12 cellular contexts compared by ENCODE assay signal in the genomic region with DNA sequence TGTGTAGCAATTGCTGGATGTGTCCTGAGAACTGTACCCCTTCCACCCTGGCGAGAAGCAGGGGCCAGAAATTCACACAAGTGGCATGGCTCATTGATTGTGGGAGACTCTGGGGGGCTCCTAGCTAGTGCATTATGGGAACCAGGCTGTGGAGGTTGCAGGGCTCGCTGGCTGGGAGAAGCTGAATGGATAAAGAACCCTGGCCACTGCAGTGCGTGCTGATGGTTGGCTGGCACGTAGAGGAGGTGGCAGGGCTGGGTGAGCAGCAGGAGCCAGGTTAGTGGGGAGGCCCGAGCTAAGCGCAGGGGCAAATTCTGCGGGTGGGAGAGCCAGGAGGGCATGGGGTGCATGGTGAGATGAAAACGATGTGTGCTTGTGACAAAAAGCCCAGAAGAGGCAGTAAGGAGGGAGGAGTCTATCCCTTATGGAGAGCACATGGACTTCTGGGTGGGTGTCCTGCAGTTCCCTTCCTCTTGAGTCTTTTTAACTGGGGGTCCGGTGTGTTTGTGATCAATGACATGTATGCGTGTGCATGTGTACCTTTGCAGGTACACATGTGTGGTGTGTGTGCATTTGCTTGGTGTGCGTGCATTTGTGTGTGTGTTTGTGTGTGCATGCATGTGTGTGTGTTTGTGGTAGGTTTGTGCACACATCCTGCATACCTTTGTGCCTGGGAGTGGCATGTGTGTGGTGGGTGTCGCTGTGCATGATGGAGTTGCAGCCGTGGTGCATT. TPM values are rescaled to one million over a fixed set of nuclear protein-coding genes. Genes with fewer than 3 reads are reported as not detected.
DNase-seq lines count a peak whose midpoint lies in the region; ATAC-seq, FAIRE-seq and TF ChIP-seq lines count a peak whose summit lies in the region.
"Had no signal": no experiment of that assay in that cellular context is flagged by ENCODE, and none has a peak within 500 bp of the region (broad histone marks: within the 10 kb centered on the region; RNA-seq: fewer than 3 reads in every experiment).

No MANE protein-coding gene starts in this region.

- peaks cover 0 to 60% (median 3%) of the 10 kb centered on the region in 3 donors for H3K36me3 Mint-ChIP-seq in CD8-positive, alpha-beta memory T cell
- no peaks in the 10 kb centered on the region for H3K36me3 Mint-ChIP-seq in neural crest cell (ENCODE audit: low read depth)

- 78% methylated on average over 13 of the region's 13 CpGs for whole genome bisulfite sequencing in K562 (ENCODE audit: insufficient coverage, low coverage, missing lambda C conversion rate)

- H3K9ac ChIP-seq in K562 (ENCODE audit: insufficient read depth in 1 of 2, low read depth in 2 of 2, low read length in 2 of 2) = peak overlapping the region in 1 of 2 experiments; percentile 86; a peak in 2 of 4 replicates

- ATAC-seq in K562 = no peak
- ATAC-seq: Right ventricle myocardium inferior had no signal

- peaks cover 86% of the 10 kb centered on the region for H3K79me2 ChIP-seq in K562 (ENCODE audit: control insufficient read depth, insufficient read depth, low read length)

- peaks cover 52% of the 10 kb centered on the region for H3K4me1 ChIP-seq in CD8-positive, alpha-beta memory T cell (ENCODE audit: insufficient read depth, low read length)
- peaks cover 13% of the 10 kb centered on the region for H3K4me1 ChIP-seq in HEK293 (ENCODE audit: control insufficient read depth, insufficient read depth, low read length)
- H3K4me1 ChIP-seq in K562 (replicated peaks in 1 of 2; ENCODE audit: control insufficient read depth in 2 of 2, insufficient read depth in 2 of 2, low read length in 2 of 2) = peaks cover 57 to 90% of the 10 kb centered on the region in 2 experiments

- H3K4me3 Mint-ChIP-seq in CD8-positive, alpha-beta memory T cell = peak overlapping the region; percentile 76 to 99 (median 97)
- peak overlapping the region; percentile 55 for H3K4me3 Mint-ChIP-seq in neural crest cell

- no peaks in the 10 kb centered on the region for H3K9me3 Mint-ChIP-seq in CD8-positive, alpha-beta memory T cell
- H3K9me3 Mint-ChIP-seq in neural crest cell = no peaks in the 10 kb centered on the region

- no peak for TF ChIP-seq RAD21 in K562 (CRISPR knock-in tag; conservative IDR thresholded peaks at IDR 0.05 in 1 of 2, IDR thresholded peaks at IDR 0.05 in 1 of 2)

- H2AFZ ChIP-seq in K562 (ENCODE audit: low read depth, low read length) = no peak overlapping the region

- H3K9me1 ChIP-seq in K562 (ENCODE audit: control insufficient read depth, insufficient read depth, low read length) = peaks cover 24% of the 10 kb centered on the region

- no peak for FAIRE-seq in K562 (lab: Jason Lieb, UNC)

- no peaks in the 10 kb centered on the region for H3K9me3 ChIP-seq in CD8-positive, alpha-beta memory T cell (ENCODE audit: low read length)
- H3K9me3 ChIP-seq in HEK293 (ENCODE audit: control insufficient read depth, insufficient read depth, low read depth, low read length) (no peaks in the 10 kb centered on the region), K562 (replicated peaks; ENCODE audit: control insufficient read depth, insufficient read depth, low read depth, low read length) (no peaks in the 10 kb centered on the region)

- H4K20me1 ChIP-seq in K562 (replicated peaks; ENCODE audit: control insufficient read depth, insufficient read depth, low read length) = peaks cover 68% of the 10 kb centered on the region

- CTCF ChIA-PET in CD8-positive, alpha-beta memory T cell (lab: Charles Lee) = interaction anchor here (1.2 to 2.4 kb wide), 4 partner anchors 13 to 23 kb away, joined by 3 to 17 read pairs (median 7); a partner anchor contains a TSS
- CTCF ChIA-PET in HEK293 (lab: Yijun Ruan, JAX) = interaction anchor here (0.6 to 1.9 kb wide), 5 partner anchors 13 to 144 kb away, joined by 3 to 23 read pairs (median 4); a partner anchor contains a TSS
- CTCF ChIA-PET in K562 (lab: Yijun Ruan, JAX; ENCODE audit: low intra/inter-chr PET ratio) = no interaction called here

- TF ChIP-seq CTCF in HEK293 (tag by site-specific recombination; IDR thresholded peaks at IDR 0.05) (no peak), K562 (IDR thresholded peaks at IDR 0.05 in 2 of 3, conservative IDR thresholded peaks at IDR 0.05 in 1 of 3; ENCODE audit: insufficient read depth in 2 of 3, low read depth in 1 of 3, low read length in 3 of 3) (no peak), neural crest cell (conservative IDR thresholded peaks at IDR 0.05) (no peak)

- H3K27me3 ChIP-seq in CD8-positive, alpha-beta memory T cell (ENCODE audit: insufficient read depth, low read length, poor library complexity, severe bottlenecking) = no peaks in the 10 kb centered on the region
- no peaks in the 10 kb centered on the region for H3K27me3 ChIP-seq in K562 (ENCODE audit: control insufficient read depth in 2 of 2, insufficient read depth in 2 of 2, low read length in 2 of 2)

- TF ChIP-seq EP300 in K562 (IDR thresholded peaks at IDR 0.05; ENCODE audit: low read length) = no peak

- H3K27me3 Mint-ChIP-seq in CD8-positive, alpha-beta memory T cell = peaks cover 0 to 4% of the 10 kb centered on the region in 2 donors
- H3K27me3 Mint-ChIP-seq in neural crest cell (ENCODE audit: low read depth) = peaks cover 8% of the 10 kb centered on the region

- BruUV-seq in K562 (replicated peaks; lab: Mats Ljungman, UMichigan) = no TSS peak

- no peak overlapping the region for H3K27ac ChIP-seq in CD8-positive, alpha-beta memory T cell (ENCODE audit: low read depth, low read length)
- 0 out of 2 replicates have a peak overlapping the region, but pooled peaks have one; percentile 2 for H3K27ac ChIP-seq in HEK293 (ENCODE audit: extremely low read depth, low read depth, low read length)
- no peak overlapping the region for H3K27ac ChIP-seq in K562 (ENCODE audit: extremely low read depth, low read depth, low read length)

- POLR2A ChIA-PET in CD8-positive, alpha-beta memory T cell (lab: Charles Lee) = interaction anchor here (1.1 to 7.8 kb wide), 3 partner anchors 8 to 22 kb away, joined by 3 to 69 read pairs (median 3); a partner anchor contains a TSS
- POLR2A ChIA-PET in HEK293 (lab: Yijun Ruan, JAX) (interaction anchor here (1.2 to 3.7 kb wide), 2 partner anchors 21 to 32 kb away, joined by 3 to 22 read pairs; a partner anchor contains a TSS), K562 (lab: Yijun Ruan, JAX) (interaction anchor here (0.6 to 6.0 kb wide), 10 partner anchors 8 to 314 kb away, joined by 3 to 47 read pairs (median 3); a partner anchor contains a TSS)

- peak overlapping the region; percentile 59 to 100 (median 88) for H3K27ac Mint-ChIP-seq in CD8-positive, alpha-beta memory T cell
- H3K27ac Mint-ChIP-seq in neural crest cell (ENCODE audit: unreplicated experiment) = peak overlapping the region; percentile 57

- H3K4me1 Mint-ChIP-seq in CD8-positive, alpha-beta memory T cell = peaks cover 41 to 54% (median 44%) of the 10 kb centered on the region in 3 donors
- H3K4me1 Mint-ChIP-seq in neural crest cell = peaks cover 17% of the 10 kb centered on the region

- H3K4me3 ChIP-seq in CD8-positive, alpha-beta memory T cell (ENCODE audit: low read length) = no peak overlapping the region
- H3K4me3 ChIP-seq in HEK293 (ENCODE audit: low read depth, low read length) (no peak overlapping the region), K562 (no peak overlapping the region)
- H3K4me3 ChIP-seq: smooth muscle cell had no signal

- peaks cover 35% of the 10 kb centered on the region for H3K36me3 ChIP-seq in CD8-positive, alpha-beta memory T cell (ENCODE audit: insufficient read depth, low read length)
- H3K36me3 ChIP-seq in HEK293 (ENCODE audit: control insufficient read depth in 2 of 2, insufficient read depth in 1 of 2, low read length in 2 of 2) (peaks cover 0 to 49% of the 10 kb centered on the region in 2 experiments; a peak in 1 of 3 replicates), K562 (ENCODE audit: control insufficient read depth, insufficient read depth, low read length) (peaks cover 53% of the 10 kb centered on the region; the same call in 2 of the 3 replicates)

- intact Hi-C loops in K562 (cut with micrococcal nuclease) = no loop called here

- peak overlapping the region; percentile 74 for H3K4me2 ChIP-seq in K562 (ENCODE audit: insufficient read depth, low read length)
- H3K4me2 ChIP-seq: smooth muscle cell had no signal

- in situ Hi-C loops in K562 (cut with MboI) = no loop called here

- no peak for DNase-seq in CD8-positive, alpha-beta memory T cell
- DNase-seq in K562 (ENCODE audit: extremely low read depth in 1 of 4, low spot score in 3 of 4) = no peak
- no peak for DNase-seq in neural crest cell (ENCODE audit: low read depth, low spot score)
- no peak for DNase-seq in NCI-H226
- no peak for DNase-seq in T1000 (lab: John Stamatoyannopoulos, UW)
- no peak for DNase-seq in inferior parietal cortex (ENCODE audit: extremely low spot score)
- DNase-seq: activated CD4-positive, CD25-positive, alpha-beta regulatory T cell treated with anti-CD3 and anti-CD28 coated beads, Interleukin-2, amount 50 U/mL, for 72 hours; midbrain; NCI-H446 had no signal

- TF ChIP-seq POLR2A in K562 (conservative IDR thresholded peaks at IDR 0.05) = no peak

RNA-seq across cellular contexts. Expression of a gene that starts 3.6 kb away (rescaled TPM):
- total RNA-seq in CD8-positive, alpha-beta memory T cell = 100 to 1,000 TPM; 222 to 245 TPM
- 467 TPM for polyA plus RNA-seq in CD8-positive, alpha-beta memory T cell
- total RNA-seq in K562 (2011; cell fraction: chromatin; rRNA removed; ENCODE audit: low replicate concordance) = 206 and 587 TPM in 2 replicates
- total RNA-seq in K562 (2011; cell fraction: nucleolus; rRNA removed) = 479 and 565 TPM in 2 replicates
- 351 and 369 TPM in 2 replicates for total RNA-seq in K562 (2011; cell fraction: nucleoplasm; rRNA removed)
- 331 and 360 TPM in 2 replicates for total RNA-seq in K562 (2014; rRNA removed)
- 31.6 and 42.7 TPM in 2 replicates for total RNA-seq in K562 (2014; rRNA removed; fragmentation: Illumina TruSeq; extraction: Trizol)
- total RNA-seq in K562 (2015; rRNA removed; fragmentation: Illumina TruSeq; extraction: Trizol) = 129 and 132 TPM in 2 replicates
- total RNA-seq in K562 (2021) = 228 and 233 TPM in 2 replicates
- polyA plus RNA-seq in K562 (2011; rRNA removed) = 192 and 244 TPM in 2 replicates
- polyA plus RNA-seq in K562 (2011; cell fraction: cytosol; rRNA removed) = 357 and 647 TPM in 2 replicates
- polyA plus RNA-seq in K562 (2011; cell fraction: nucleus; rRNA removed) = 690 and 902 TPM in 2 replicates
- 198 and 243 TPM in 2 replicates for polyA plus RNA-seq in K562 (2012)
- 44.3 and 143 TPM in 2 replicates for polyA plus RNA-seq in K562 (2014; fragmentation: Illumina TruSeq; extraction: Trizol)
- 10 to 100 TPM in 1 of 2 experiments, 1 to 10 TPM in 1; 7.0 to 18.1 TPM for polyA plus RNA-seq in K562 (2014; fragmentation: Nextera tagmentation; extraction: Ambion mirVana)
- 285 and 338 TPM in 2 replicates for polyA plus RNA-seq in K562 (2014; rRNA removed)
- 38.4 and 72.5 TPM in 2 replicates for polyA minus RNA-seq in K562 (2011; rRNA and poly(A)+ RNA removed)
- 79.7 and 95.8 TPM in 2 replicates for polyA minus RNA-seq in K562 (2011; cell fraction: cytosol; rRNA and poly(A)+ RNA removed)
- 159 and 171 TPM in 2 replicates for polyA minus RNA-seq in K562 (2011; cell fraction: nucleus; rRNA and poly(A)+ RNA removed)
- 114 and 115 TPM in 2 replicates for total RNA-seq in neural crest cell

RNA-seq across cellular contexts. Expression of a gene that starts 6.1 kb away (rescaled TPM):
- 1 to 10 TPM in 1 of 2 experiments, under 1 TPM in 1; 0.57 to 1.1 TPM for total RNA-seq in CD8-positive, alpha-beta memory T cell
- not detected for polyA plus RNA-seq in CD8-positive, alpha-beta memory T cell
- total RNA-seq in K562 (2011; cell fraction: chromatin; rRNA removed; ENCODE audit: low replicate concordance) = 0.53 and 1.4 TPM in 2 replicates
- 1.2 and 2.2 TPM in 2 replicates for total RNA-seq in K562 (2011; cell fraction: nucleolus; rRNA removed)
- total RNA-seq in K562 (2011; cell fraction: nucleoplasm; rRNA removed) = 0.59 and 0.69 TPM in 2 replicates
- 0.32 and 0.86 TPM in 2 replicates for total RNA-seq in K562 (2014; rRNA removed)
- total RNA-seq in K562 (2014; rRNA removed; fragmentation: Illumina TruSeq; extraction: Trizol) = 0.11 and 0.16 TPM in 2 replicates
- total RNA-seq in K562 (2015; rRNA removed; fragmentation: Illumina TruSeq; extraction: Trizol) = 0.11 and 0.22 TPM in 2 replicates
- 0.62 and 0.69 TPM in 2 replicates for total RNA-seq in K562 (2021)
- polyA plus RNA-seq in K562 (2011; rRNA removed) = 0.08 and 0.20 TPM in 2 replicates
- polyA plus RNA-seq in K562 (2011; cell fraction: cytosol; rRNA removed) = 0.10 and 0.61 TPM in 2 replicates
- 0.29 and 1.1 TPM in 2 replicates for polyA plus RNA-seq in K562 (2011; cell fraction: nucleus; rRNA removed)
- polyA plus RNA-seq in K562 (2012) = 0.39 and 0.47 TPM in 2 replicates
- 0.06 and 0.12 TPM in 2 replicates for polyA plus RNA-seq in K562 (2014; fragmentation: Illumina TruSeq; extraction: Trizol)
- polyA plus RNA-seq in K562 (2014; fragmentation: Nextera tagmentation; extraction: Ambion mirVana) = not detected
- polyA plus RNA-seq in K562 (2014; rRNA removed) = 0.03 and 0.36 TPM in 2 replicates
- polyA minus RNA-seq in K562 (2011; rRNA and poly(A)+ RNA removed) = 0.09 and 0.18 TPM in 2 replicates
- polyA minus RNA-seq in K562 (2011; cell fraction: cytosol; rRNA and poly(A)+ RNA removed) = 0.57 TPM in 1 of 2 replicates, not detected in the other
- 0.40 and 0.44 TPM in 2 replicates for polyA minus RNA-seq in K562 (2011; cell fraction: nucleus; rRNA and poly(A)+ RNA removed)
- total RNA-seq in neural crest cell = 0.65 and 0.68 TPM in 2 replicates
- total RNA-seq: smooth muscle cell had no signal

RNA-seq across cellular contexts. Expression of a gene that starts 22.0 kb away (rescaled TPM):
- total RNA-seq in CD8-positive, alpha-beta memory T cell = 10 to 100 TPM; 12.6 to 13.6 TPM
- 5.4 TPM for polyA plus RNA-seq in CD8-positive, alpha-beta memory T cell
- total RNA-seq in K562 (2011; cell fraction: chromatin; rRNA removed; ENCODE audit: low replicate concordance) = 6.2 and 10.7 TPM in 2 replicates
- 8.3 and 8.9 TPM in 2 replicates for total RNA-seq in K562 (2011; cell fraction: nucleolus; rRNA removed)
- 6.8 and 8.3 TPM in 2 replicates for total RNA-seq in K562 (2011; cell fraction: nucleoplasm; rRNA removed)
- 9.0 and 16.8 TPM in 2 replicates for total RNA-seq in K562 (2014; rRNA removed)
- 1.8 and 1.9 TPM in 2 replicates for total RNA-seq in K562 (2014; rRNA removed; fragmentation: Illumina TruSeq; extraction: Trizol)
- 2.9 and 4.1 TPM in 2 replicates for total RNA-seq in K562 (2015; rRNA removed; fragmentation: Illumina TruSeq; extraction: Trizol)
- 14.1 and 15.5 TPM in 2 replicates for total RNA-seq in K562 (2021)
- polyA plus RNA-seq in K562 (2011; rRNA removed) = 2.7 and 5.6 TPM in 2 replicates
- polyA plus RNA-seq in K562 (2011; cell fraction: cytosol; rRNA removed) = 4.2 and 11.4 TPM in 2 replicates
- 4.0 and 5.9 TPM in 2 replicates for polyA plus RNA-seq in K562 (2011; cell fraction: nucleus; rRNA removed)
- 4.8 and 6.7 TPM in 2 replicates for polyA plus RNA-seq in K562 (2012)
- polyA plus RNA-seq in K562 (2014; fragmentation: Illumina TruSeq; extraction: Trizol) = 1.9 and 5.9 TPM in 2 replicates
- polyA plus RNA-seq in K562 (2014; fragmentation: Nextera tagmentation; extraction: Ambion mirVana) = 1 to 10 TPM in 1 of 2 experiments, under 1 TPM in 1; 0.77 to 1.0 TPM
- 6.9 and 9.0 TPM in 2 replicates for polyA plus RNA-seq in K562 (2014; rRNA removed)
- polyA minus RNA-seq in K562 (2011; rRNA and poly(A)+ RNA removed) = 1.9 and 2.1 TPM in 2 replicates
- polyA minus RNA-seq in K562 (2011; cell fraction: cytosol; rRNA and poly(A)+ RNA removed) = 7.1 and 8.0 TPM in 2 replicates
- 3.4 and 3.7 TPM in 2 replicates for polyA minus RNA-seq in K562 (2011; cell fraction: nucleus; rRNA and poly(A)+ RNA removed)
- 8.3 and 10.4 TPM in 2 replicates for total RNA-seq in neural crest cell

RNA-seq across cellular contexts. Expression of a gene that starts 34.5 kb away (rescaled TPM):
- 10 to 100 TPM; 70.0 to 71.8 TPM for total RNA-seq in CD8-positive, alpha-beta memory T cell
- polyA plus RNA-seq in CD8-positive, alpha-beta memory T cell = 146 TPM
- total RNA-seq in K562 (2011; cell fraction: chromatin; rRNA removed; ENCODE audit: low replicate concordance) = 49.1 and 124 TPM in 2 replicates
- total RNA-seq in K562 (2011; cell fraction: nucleolus; rRNA removed) = 125 and 127 TPM in 2 replicates
- total RNA-seq in K562 (2011; cell fraction: nucleoplasm; rRNA removed) = 91.0 and 99.2 TPM in 2 replicates
- total RNA-seq in K562 (2014; rRNA removed) = 228 and 230 TPM in 2 replicates
- total RNA-seq in K562 (2014; rRNA removed; fragmentation: Illumina TruSeq; extraction: Trizol) = 26.7 and 47.2 TPM in 2 replicates
- total RNA-seq in K562 (2015; rRNA removed; fragmentation: Illumina TruSeq; extraction: Trizol) = 83.8 and 90.1 TPM in 2 replicates
- 112 and 120 TPM in 2 replicates for total RNA-seq in K562 (2021)
- polyA plus RNA-seq in K562 (2011; rRNA removed) = 65.9 and 115 TPM in 2 replicates
- polyA plus RNA-seq in K562 (2011; cell fraction: cytosol; rRNA removed) = 142 and 334 TPM in 2 replicates
- polyA plus RNA-seq in K562 (2011; cell fraction: nucleus; rRNA removed) = 277 and 406 TPM in 2 replicates
- polyA plus RNA-seq in K562 (2012) = 90.3 and 111 TPM in 2 replicates
- polyA plus RNA-seq in K562 (2014; fragmentation: Illumina TruSeq; extraction: Trizol) = 81.0 and 93.0 TPM in 2 replicates
- 10 to 100 TPM; 34.9 to 77.0 TPM for polyA plus RNA-seq in K562 (2014; fragmentation: Nextera tagmentation; extraction: Ambion mirVana)
- polyA plus RNA-seq in K562 (2014; rRNA removed) = 154 and 166 TPM in 2 replicates
- 25.6 and 46.0 TPM in 2 replicates for polyA minus RNA-seq in K562 (2011; rRNA and poly(A)+ RNA removed)
- polyA minus RNA-seq in K562 (2011; cell fraction: cytosol; rRNA and poly(A)+ RNA removed) = 61.9 and 66.6 TPM in 2 replicates
- 48.2 and 76.1 TPM in 2 replicates for polyA minus RNA-seq in K562 (2011; cell fraction: nucleus; rRNA and poly(A)+ RNA removed)
- total RNA-seq in neural crest cell = 61.9 and 67.3 TPM in 2 replicates

RNA-seq across cellular contexts. Expression of a gene that starts 40.5 kb away (rescaled TPM):
- 10 to 100 TPM; 28.7 to 29.2 TPM for total RNA-seq in CD8-positive, alpha-beta memory T cell
- polyA plus RNA-seq in CD8-positive, alpha-beta memory T cell = 21.4 TPM
- total RNA-seq in K562 (2011; cell fraction: chromatin; rRNA removed; ENCODE audit: low replicate concordance) = 16.4 and 31.0 TPM in 2 replicates
- total RNA-seq in K562 (2011; cell fraction: nucleolus; rRNA removed) = 27.0 and 28.6 TPM in 2 replicates
- 20.4 and 20.5 TPM in 2 replicates for total RNA-seq in K562 (2011; cell fraction: nucleoplasm; rRNA removed)
- total RNA-seq in K562 (2014; rRNA removed) (42.2 and 50.8 TPM in 2 replicates), K562 (2014; rRNA removed; fragmentation: Illumina TruSeq; extraction: Trizol) (4.9 and 8.3 TPM in 2 replicates), K562 (2015; rRNA removed; fragmentation: Illumina TruSeq; extraction: Trizol) (18.9 and 23.2 TPM in 2 replicates), K562 (2021) (38.2 and 41.8 TPM in 2 replicates), neural crest cell (29.1 and 29.7 TPM in 2 replicates)
- polyA plus RNA-seq in K562 (2011; rRNA removed) (10.8 and 15.6 TPM in 2 replicates), K562 (2014; fragmentation: Illumina TruSeq; extraction: Trizol) (12.5 and 20.9 TPM in 2 replicates), K562 (2014; fragmentation: Nextera tagmentation; extraction: Ambion mirVana) (1 to 10 TPM; 3.2 to 3.8 TPM), K562 (2014; rRNA removed) (34.3 and 48.7 TPM in 2 replicates)
- polyA plus RNA-seq in K562 (2011; cell fraction: cytosol; rRNA removed) = 12.7 and 22.3 TPM in 2 replicates
- 44.7 and 65.7 TPM in 2 replicates for polyA plus RNA-seq in K562 (2011; cell fraction: nucleus; rRNA removed)
- 28.9 and 30.6 TPM in 2 replicates for polyA plus RNA-seq in K562 (2012)
- polyA minus RNA-seq in K562 (2011; rRNA and poly(A)+ RNA removed) = 1.9 and 2.0 TPM in 2 replicates
- polyA minus RNA-seq in K562 (2011; cell fraction: cytosol; rRNA and poly(A)+ RNA removed) = 2.3 and 5.9 TPM in 2 replicates
- polyA minus RNA-seq in K562 (2011; cell fraction: nucleus; rRNA and poly(A)+ RNA removed) = 6.9 and 8.2 TPM in 2 replicates
